ENCODE assay signal across 14 cellular contexts in genomic region chr13:41720839-41721561, GRCh38.
"Had no signal": no experiment of that assay in that cellular context is flagged by ENCODE, and none has a peak within 500 bp of the region (broad histone marks: within the 10 kb centered on the region; RNA-seq: fewer than 3 reads in every experiment).

No MANE protein-coding gene starts in this region.

- H3K4me1 ChIP-seq: lower lobe of right lung, sigmoid colon, spleen had no signal

- H3K27me3 Mint-ChIP-seq: activated CD8-positive, alpha-beta T cell treated with anti-CD3 and anti-CD28 coated beads for 36 hours; activated naive CD8-positive, alpha-beta T cell treated with anti-CD3 and anti-CD28 coated beads for 36 hours; stimulated activated naive CD8-positive, alpha-beta T cell treated with anti-CD3 and anti-CD28 coated beads, Interleukin-15, amount 100 ng/mL, for 72 hours; T-helper 17 cell had no signal

- H3K36me3 Mint-ChIP-seq: WTC11 had no signal

- H3K27ac Mint-ChIP-seq: activated CD8-positive, alpha-beta T cell treated with anti-CD3 and anti-CD28 coated beads for 36 hours; activated naive CD8-positive, alpha-beta T cell treated with anti-CD3 and anti-CD28 coated beads for 36 hours; stimulated activated naive CD8-positive, alpha-beta T cell treated with anti-CD3 and anti-CD28 coated beads, Interleukin-15, amount 100 ng/mL, for 72 hours; T-helper 17 cell; WTC11 had no signal

- H3K9me3 ChIP-seq: lower lobe of right lung, sigmoid colon, spleen had no signal

- DNase-seq: activated CD4-positive, alpha-beta T cell treated with anti-CD3 and anti-CD28 coated beads for 4 hours; activated CD8-positive, alpha-beta T cell treated with anti-CD3 and anti-CD28 coated beads for 36 hours; activated gamma-delta T cell; activated naive CD8-positive, alpha-beta T cell treated with anti-CD3 and anti-CD28 coated beads for 36 hours; activated T-cell treated with anti-CD3 and anti-CD28 coated beads, Interleukin-2, amount 50 U/mL, for 4 hours; foreskin fibroblast; hypothalamus; lower lobe of right lung; midbrain; sigmoid colon; spleen; stimulated activated naive CD8-positive, alpha-beta T cell treated with anti-CD3 and anti-CD28 coated beads, Interleukin-15, amount 100 ng/mL, for 72 hours; T-helper 17 cell had no signal

- H3K4me1 Mint-ChIP-seq: activated naive CD8-positive, alpha-beta T cell treated with anti-CD3 and anti-CD28 coated beads for 36 hours; stimulated activated naive CD8-positive, alpha-beta T cell treated with anti-CD3 and anti-CD28 coated beads, Interleukin-15, amount 100 ng/mL, for 72 hours; T-helper 17 cell; WTC11 had no signal

- ATAC-seq: activated CD8-positive, alpha-beta T cell treated with anti-CD3 and anti-CD28 coated beads for 36 hours; activated T-cell treated with anti-CD3 and anti-CD28 coated beads, Interleukin-2, amount 50 U/mL, for 4 hours; lower lobe of right lung; stimulated activated naive CD8-positive, alpha-beta T cell treated with anti-CD3 and anti-CD28 coated beads, Interleukin-15, amount 100 ng/mL, for 72 hours; T-helper 17 cell; WTC11 had no signal

- H3K27ac ChIP-seq: lower lobe of right lung, sigmoid colon had no signal

- H3K4me3 Mint-ChIP-seq: activated CD8-positive, alpha-beta T cell treated with anti-CD3 and anti-CD28 coated beads for 36 hours; activated naive CD8-positive, alpha-beta T cell treated with anti-CD3 and anti-CD28 coated beads for 36 hours; activated T-cell treated with anti-CD3 and anti-CD28 coated beads, Interleukin-2, amount 50 U/mL, for 4 hours; stimulated activated naive CD8-positive, alpha-beta T cell treated with anti-CD3 and anti-CD28 coated beads, Interleukin-15, amount 100 ng/mL, for 72 hours; T-helper 17 cell; WTC11 had no signal

- H3K9me3 Mint-ChIP-seq: activated CD8-positive, alpha-beta T cell treated with anti-CD3 and anti-CD28 coated beads for 36 hours; activated naive CD8-positive, alpha-beta T cell treated with anti-CD3 and anti-CD28 coated beads for 36 hours; activated T-cell treated with anti-CD3 and anti-CD28 coated beads, Interleukin-2, amount 50 U/mL, for 4 hours; stimulated activated naive CD8-positive, alpha-beta T cell treated with anti-CD3 and anti-CD28 coated beads, Interleukin-15, amount 100 ng/mL, for 72 hours; WTC11 had no signal

- H3K27me3 ChIP-seq: sigmoid colon, spleen had no signal

- H3K4me3 ChIP-seq: lower lobe of right lung, sigmoid colon, spleen had no signal
